Comparison of ENCODE assay signal across 14 cellular contexts in genomic region chr19:38708413-38709024, GRCh38. TPM values are rescaled to one million over a fixed set of nuclear protein-coding genes. Genes with fewer than 3 reads are reported as not detected.
DNase-seq lines count a peak whose midpoint lies in the region; ATAC-seq and TF ChIP-seq lines count a peak whose summit lies in the region.
"Had no signal": no experiment of that assay in that cellular context is flagged by ENCODE, and none has a peak within 500 bp of the region (broad histone marks: within the 10 kb centered on the region; RNA-seq: fewer than 3 reads in every experiment).

No MANE protein-coding gene starts in this region.

- peaks cover 51% of the 10 kb centered on the region for H3K36me3 Mint-ChIP-seq in activated naive CD4-positive, alpha-beta T cell treated with anti-CD3 and anti-CD28 coated beads, Interleukin-2, amount 10 ng/mL, durations not matched to agents 7 days and 5 days
- peaks cover 69% of the 10 kb centered on the region for H3K36me3 Mint-ChIP-seq in effector memory CD8-positive, alpha-beta T cell (ENCODE audit: insufficient read depth)

- peak overlapping the region; percentile 69 for H3K27ac Mint-ChIP-seq in activated naive CD4-positive, alpha-beta T cell treated with anti-CD3 and anti-CD28 coated beads, Interleukin-2, amount 10 ng/mL, durations not matched to agents 7 days and 5 days
- H3K27ac Mint-ChIP-seq in effector memory CD8-positive, alpha-beta T cell = peak overlapping the region; percentile 72 to 90

- H2BK120ac ChIP-seq in neuronal stem cell (ENCODE audit: low read depth, low read length) = no peak overlapping the region

- no peak overlapping the region for H2BK15ac ChIP-seq in neuronal stem cell (ENCODE audit: low read length)

- no peaks in the 10 kb centered on the region for H3K9me3 Mint-ChIP-seq in activated naive CD4-positive, alpha-beta T cell treated with anti-CD3 and anti-CD28 coated beads, Interleukin-2, amount 10 ng/mL, durations not matched to agents 7 days and 5 days
- H3K9me3 Mint-ChIP-seq in effector memory CD8-positive, alpha-beta T cell = no peaks in the 10 kb centered on the region

- no peak overlapping the region for H3K4me3 Mint-ChIP-seq in activated naive CD4-positive, alpha-beta T cell treated with anti-CD3 and anti-CD28 coated beads, Interleukin-2, amount 10 ng/mL, durations not matched to agents 7 days and 5 days
- no peak overlapping the region for H3K4me3 Mint-ChIP-seq in effector memory CD8-positive, alpha-beta T cell

- H3K4me1 ChIP-seq in neuronal stem cell (ENCODE audit: control insufficient read depth in 2 of 2, insufficient read depth in 1 of 2, low read depth in 1 of 2, low read length in 2 of 2) (no peaks in the 10 kb centered on the region), upper lobe of left lung (peaks cover 67 to 91% (median 75%) of the 10 kb centered on the region in 4 donors)

- no peak overlapping the region for H2AK5ac ChIP-seq in neuronal stem cell (ENCODE audit: low read depth, low read length)

- no peak for ATAC-seq in effector memory CD8-positive, alpha-beta T cell (replicated peaks)
- ATAC-seq in upper lobe of left lung (ENCODE audit: low FRiP score in 2 of 2) (no peak), GM21423 (IDR thresholded peaks at IDR 0.05; ENCODE audit: unreplicated experiment) (no peak), HG02610 (IDR thresholded peaks at IDR 0.05; ENCODE audit: unreplicated experiment) (no peak)

- peaks cover 20% of the 10 kb centered on the region for H3K79me1 ChIP-seq in neuronal stem cell (ENCODE audit: low read depth, low read length)

- H2BK5ac ChIP-seq in neuronal stem cell (ENCODE audit: low read length) = peak overlapping the region; percentile 46

- no CpG with 5 or more reads among the region's 10 CpGs for WGBS in neuronal stem cell (ENCODE audit: extremely low coverage in 2 of 2, insufficient read length in 2 of 2, insufficient replicate concordance in 1 of 2), 2 donors
- WGBS in upper lobe of left lung, 2 donors = 53 to 88% methylated on average over 8 to 10 of the region's 10 CpGs

- H3K27me3 Mint-ChIP-seq in activated naive CD4-positive, alpha-beta T cell treated with anti-CD3 and anti-CD28 coated beads, Interleukin-2, amount 10 ng/mL, durations not matched to agents 7 days and 5 days = no peaks in the 10 kb centered on the region
- no peaks in the 10 kb centered on the region for H3K27me3 Mint-ChIP-seq in effector memory CD8-positive, alpha-beta T cell

- H3K9me3 ChIP-seq in neuronal stem cell (replicated peaks in 1 of 2; ENCODE audit: control insufficient read depth in 2 of 2, insufficient read depth in 1 of 2, low read depth in 1 of 2, low read length in 2 of 2) (no peaks in the 10 kb centered on the region), upper lobe of left lung (no peaks in the 10 kb centered on the region)

- H3K4me3 ChIP-seq in neuronal stem cell (ENCODE audit: low read length in 2 of 2) (no peak overlapping the region), upper lobe of left lung (no peak overlapping the region)

- no peak overlapping the region for H3K14ac ChIP-seq in neuronal stem cell (ENCODE audit: low read length)

- no peak overlapping the region for H2BK12ac ChIP-seq in neuronal stem cell (ENCODE audit: low read length)

- TF ChIP-seq EP300 in upper lobe of left lung (IDR thresholded peaks at IDR 0.05) = no peak

- no peak for TF ChIP-seq POLR2A in upper lobe of left lung (IDR thresholded peaks at IDR 0.05)

- H3K36me3 ChIP-seq in neuronal stem cell (replicated peaks in 1 of 2; ENCODE audit: control insufficient read depth in 2 of 2, insufficient read depth in 2 of 2, low read length in 2 of 2) (peaks cover 86 to 100% of the 10 kb centered on the region in 2 donors), upper lobe of left lung (peaks cover 48 to 100% (median 97%) of the 10 kb centered on the region in 4 donors)

- no peak overlapping the region for H4K91ac ChIP-seq in neuronal stem cell (ENCODE audit: low read depth, low read length, poor library complexity)

- H3K18ac ChIP-seq in neuronal stem cell (ENCODE audit: low read length) = peak overlapping the region; percentile 24

- no peak overlapping the region for H2AFZ ChIP-seq in neuronal stem cell (ENCODE audit: low read length)

- H3K27ac ChIP-seq in neuronal stem cell (replicated peaks; ENCODE audit: low read length) (no peak overlapping the region), upper lobe of left lung (peak overlapping the region; percentile 45 to 93 (median 62))

- CTCF ChIA-PET in activated naive CD4-positive, alpha-beta T cell treated with anti-CD3 and anti-CD28 coated beads, Interleukin-2, amount 10 ng/mL, durations not matched to agents 7 days and 5 days (lab: Charles Lee) = no interaction called here

- H3K9ac ChIP-seq in neuronal stem cell (ENCODE audit: low read depth, low read length, poor library complexity) = peak overlapping the region; percentile 63

- no peak overlapping the region for H3K4me2 ChIP-seq in neuronal stem cell (ENCODE audit: insufficient read depth, low read length, poor library complexity, severe bottlenecking)

- no peaks in the 10 kb centered on the region for H3K4me1 Mint-ChIP-seq in activated naive CD4-positive, alpha-beta T cell treated with anti-CD3 and anti-CD28 coated beads, Interleukin-2, amount 10 ng/mL, durations not matched to agents 7 days and 5 days
- peaks cover 6% of the 10 kb centered on the region in 2 donors for H3K4me1 Mint-ChIP-seq in effector memory CD8-positive, alpha-beta T cell (ENCODE audit: low read depth in 2 of 2)

- H3K4ac ChIP-seq in neuronal stem cell (ENCODE audit: low read length) = no peak overlapping the region

- DNase-seq in activated naive CD4-positive, alpha-beta T cell treated with anti-CD3 and anti-CD28 coated beads, Interleukin-2, amount 10 ng/mL, durations not matched to agents 7 days and 5 days = no peak
- no peak for DNase-seq in activated naive CD4-positive, alpha-beta T cell treated with Interleukin-2 at 50 U/mL for 16 hours
- no peak for DNase-seq in effector memory CD8-positive, alpha-beta T cell
- no peak for DNase-seq in neuronal stem cell (ENCODE audit: low spot score)
- DNase-seq in upper lobe of left lung = no peak
- DNase-seq in NCI-H82 (lab: John Stamatoyannopoulos, UW) = no peak
- DNase-seq: effector memory CD4-positive, alpha-beta T cell; mesendoderm; NCI-H187 treated with DMSO at 0.1 percent for 48 hours; NCI-H748 treated with DMSO at 0.1 percent for 48 hours; stimulated activated CD4-positive, alpha-beta T cell treated with anti-CD3 and anti-CD28 coated beads, Interleukin-4, amount 100 ng/mL, for 24 hours; WERI-Rb-1 had no signal

- TF ChIP-seq CTCF in upper lobe of left lung (IDR thresholded peaks at IDR 0.05) = no peak

- H3K23ac ChIP-seq in neuronal stem cell (ENCODE audit: low read depth, low read length, poor library complexity) = no peak overlapping the region

- H3K27me3 ChIP-seq in neuronal stem cell (ENCODE audit: control insufficient read depth in 3 of 3, insufficient read depth in 3 of 3, low read depth in 1 of 3, low read length in 3 of 3) (no peaks in the 10 kb centered on the region), upper lobe of left lung (no peaks in the 10 kb centered on the region)

- H4K8ac ChIP-seq in neuronal stem cell (ENCODE audit: low read depth, low read length) = peak overlapping the region; percentile 54

RNA-seq across cellular contexts. Expression of gene CAPN12, which starts 35.8 kb away (rescaled TPM):
- polyA plus RNA-seq in neuronal stem cell (2013, experiment 1 of 2) = 5.6 TPM
- 5.2 TPM for polyA plus RNA-seq in neuronal stem cell (2013, experiment 2 of 2)
- total RNA-seq in upper lobe of left lung = 10 to 100 TPM in 3 of 6 donors, 1 to 10 TPM in 3; 5.2 to 93.2 (median 11.1) TPM
